Comparison of ENCODE assay signal across 8 cellular contexts in genomic region chr11:36265793-36266628, GRCh38. TPM values are rescaled to one million over a fixed set of nuclear protein-coding genes. Genes with fewer than 3 reads are reported as not detected.
DNase-seq lines count a peak whose midpoint lies in the region; ATAC-seq, FAIRE-seq and TF ChIP-seq lines count a peak whose summit lies in the region.

No MANE protein-coding gene starts in this region.

- H3K27me3 ChIP-seq in H7 (ENCODE audit: control insufficient read depth, insufficient read depth, low read length) (no peaks in the 10 kb centered on the region), K562 (ENCODE audit: control insufficient read depth in 2 of 2, insufficient read depth in 2 of 2, low read length in 2 of 2) (peaks cover 0 to 5% of the 10 kb centered on the region in 2 experiments; a peak in 3 of 5 replicates)

- ATAC-seq in K562, result peak; percentile 95

- peak; percentile 93 for FAIRE-seq in K562 (lab: Jason Lieb, UNC)

- H3K4me3 ChIP-seq in H7 (ENCODE audit: insufficient read depth, low read depth, low read length) (no peak overlapping the region), NB4 (ENCODE audit: low read depth, low read length) (no peak overlapping the region), K562 (no peak overlapping the region)

- peak; percentile 82 to 90 for TF ChIP-seq RAD21 in K562 (CRISPR knock-in tag; conservative IDR thresholded peaks at IDR 0.05 in 1 of 2, IDR thresholded peaks at IDR 0.05 in 1 of 2)

- no TSS peak for BruUV-seq in K562 (replicated peaks; lab: Mats Ljungman, UMichigan)

- no peak for TF ChIP-seq EP300 in K562 (IDR thresholded peaks at IDR 0.05; ENCODE audit: low read length)

- H3K4me1 ChIP-seq in K562 (replicated peaks in 1 of 2; ENCODE audit: control insufficient read depth in 2 of 2, insufficient read depth in 2 of 2, low read length in 2 of 2), result no peaks in the 10 kb centered on the region

- H3K36me3 ChIP-seq in H7 (replicated peaks; ENCODE audit: control insufficient read depth, insufficient read depth, low read length), result no peaks in the 10 kb centered on the region
- H3K36me3 ChIP-seq in K562 (ENCODE audit: control insufficient read depth, insufficient read depth, low read length), result no peaks in the 10 kb centered on the region

- no peak overlapping the region for H3K27ac ChIP-seq in K562 (ENCODE audit: extremely low read depth, low read depth, low read length)

- no peak overlapping the region; a peak in 1 of 4 replicates for H3K9ac ChIP-seq in K562 (ENCODE audit: insufficient read depth in 1 of 2, low read depth in 2 of 2, low read length in 2 of 2)

- intact Hi-C loops in K562 (cut with micrococcal nuclease), result loop anchor here (1.0 to 5.0 kb wide), 2 partner anchors 650 to 779 kb away; no protein-coding TSS in a partner anchor

- peaks cover 2% of the 10 kb centered on the region for H3K9me1 ChIP-seq in K562 (ENCODE audit: control insufficient read depth, insufficient read depth, low read length)

- no peaks in the 10 kb centered on the region for H3K79me2 ChIP-seq in K562 (ENCODE audit: control insufficient read depth, insufficient read depth, low read length)

- TF ChIP-seq CTCF in NB4 (IDR thresholded peaks at IDR 0.05; ENCODE audit: low read depth, low read length) (peak; percentile 83), K562 (IDR thresholded peaks at IDR 0.05 in 2 of 3, conservative IDR thresholded peaks at IDR 0.05 in 1 of 3; ENCODE audit: insufficient read depth in 2 of 3, low read depth in 1 of 3, low read length in 3 of 3) (peak; percentile 79 to 89 (median 79))

- H3K4me2 ChIP-seq in K562 (ENCODE audit: insufficient read depth, low read length), result no peak overlapping the region

- H2AFZ ChIP-seq in K562 (ENCODE audit: low read depth, low read length), result no peak overlapping the region

- no peaks in the 10 kb centered on the region; the same call in 1 of the 2 replicates for H4K20me1 ChIP-seq in K562 (replicated peaks; ENCODE audit: control insufficient read depth, insufficient read depth, low read length)

- peak; percentile 89 for DNase-seq in ELF-1 (ENCODE audit: low read depth, low spot score)
- peak; percentile 84 for DNase-seq in H7
- DNase-seq in NB4 (ENCODE audit: low read depth), result peak; percentile 56
- DNase-seq in T-helper 9 cell, result peak; percentile 48
- DNase-seq in K562 (ENCODE audit: extremely low read depth in 1 of 4, low spot score in 3 of 4), result peak; percentile 73 to 78 (median 76)
- peak; percentile 50 for DNase-seq in inferior parietal cortex (ENCODE audit: extremely low spot score)
- peak; percentile 63 for DNase-seq in stimulated activated CD4-positive, alpha-beta T cell treated with anti-CD3 and anti-CD28 coated beads, Interleukin-4, amount 100 ng/mL, for 1 hour
- no peak for DNase-seq in GOT3 (lab: John Stamatoyannopoulos, UW)

- TF ChIP-seq POLR2A in NB4 (IDR thresholded peaks at IDR 0.05; ENCODE audit: extremely low read depth, insufficient read length) (no peak), K562 (conservative IDR thresholded peaks at IDR 0.05) (no peak)

- in situ Hi-C loops in K562 (cut with MboI), result loop anchor here (10.0 kb wide), 3 partner anchors 231 to 791 kb away; no protein-coding TSS in a partner anchor

- CTCF ChIA-PET in K562 (lab: Yijun Ruan, JAX; ENCODE audit: low intra/inter-chr PET ratio), result interaction anchor here (1.2 to 2.9 kb wide), 3 partner anchors 444 to 778 kb away, joined by 5 to 23 read pairs (median 7); no protein-coding TSS in a partner anchor

- POLR2A ChIA-PET in K562 (lab: Yijun Ruan, JAX), result interaction anchor here (0.8 kb wide), 1 partner anchor 13 kb away, joined by 4 read pairs; no protein-coding TSS in a partner anchor

- H3K9me3 ChIP-seq in K562 (replicated peaks; ENCODE audit: control insufficient read depth, insufficient read depth, low read depth, low read length), result no peaks in the 10 kb centered on the region

- 13% methylated on average over 13 of the region's 13 CpGs for WGBS in K562 (ENCODE audit: insufficient coverage, low coverage, missing lambda C conversion rate)

TF ChIP-seq in K562, 482 proteins besides CTCF, POLR2A, EP300 and RAD21 (continues in another document):
- peak; percentile 87 for TF ChIP-seq SMC3 (conservative IDR thresholded peaks at IDR 0.05; ENCODE audit: insufficient read depth, low read depth, low read length)
- no peak for TF ChIP-seq ILF3 (IDR thresholded peaks at IDR 0.05; ENCODE audit: borderline replicate concordance)
- TF ChIP-seq FOXP4 (CRISPR knock-in tag; IDR thresholded peaks at IDR 0.05; ENCODE audit: borderline replicate concordance), result no peak
- TF ChIP-seq TAL1 (IDR thresholded peaks at IDR 0.05), result no peak
- TF ChIP-seq U2AF2 (optimal IDR thresholded peaks at IDR 0.05; ENCODE audit: low read depth, low read length), result no peak
- TF ChIP-seq MYC (IDR thresholded peaks at IDR 0.05; ENCODE audit: low read depth, low read length), result no peak
- TF ChIP-seq MYC (CRISPR knock-in tag; IDR thresholded peaks at IDR 0.05; ENCODE audit: borderline replicate concordance, low read depth), result no peak
- TF ChIP-seq MXD1 (CRISPR knock-in tag; IDR thresholded peaks at IDR 0.05; ENCODE audit: borderline replicate concordance, poor library complexity, severe bottlenecking), result no peak

RNA-seq across cellular contexts. Expression of gene COMMD9, which starts 23.2 kb away (rescaled TPM):
- total RNA-seq in H7 (2014; rRNA removed; shearing (Covaris generic)), result 34.4 and 35.4 TPM in 2 replicates
- 7.3 and 10.3 TPM in 2 replicates for total RNA-seq in K562 (2011; cell fraction: chromatin; rRNA removed; ENCODE audit: low replicate concordance)
- total RNA-seq in K562 (2011; cell fraction: nucleolus; rRNA removed), result 7.8 and 7.9 TPM in 2 replicates
- total RNA-seq in K562 (2011; cell fraction: nucleoplasm; rRNA removed), result 10.5 and 13.7 TPM in 2 replicates
- total RNA-seq in K562 (2014; rRNA removed) (32.2 and 33.1 TPM in 2 replicates), K562 (2014; rRNA removed; fragmentation: Illumina TruSeq; extraction: Trizol) (27.3 and 29.6 TPM in 2 replicates), K562 (2015; rRNA removed; fragmentation: Illumina TruSeq; extraction: Trizol) (38.9 and 40.0 TPM in 2 replicates), K562 (2021) (49.5 and 52.3 TPM in 2 replicates)
- polyA plus RNA-seq in K562 (2011; rRNA removed) (41.8 and 46.5 TPM in 2 replicates), K562 (2014; fragmentation: Illumina TruSeq; extraction: Trizol) (40.6 and 58.6 TPM in 2 replicates), K562 (2014; fragmentation: Nextera tagmentation; extraction: Ambion mirVana) (100 to 1,000 TPM; 115 to 121 TPM), K562 (2014; rRNA removed) (48.0 and 54.6 TPM in 2 replicates)
- 40.7 and 66.0 TPM in 2 replicates for polyA plus RNA-seq in K562 (2011; cell fraction: cytosol; rRNA removed)
- 30.8 and 37.3 TPM in 2 replicates for polyA plus RNA-seq in K562 (2011; cell fraction: nucleus; rRNA removed)
- polyA plus RNA-seq in K562 (2012), result 31.3 and 34.4 TPM in 2 replicates
- polyA minus RNA-seq in K562 (2011; rRNA and poly(A)+ RNA removed), result 24.1 and 28.4 TPM in 2 replicates
- 15.6 and 19.9 TPM in 2 replicates for polyA minus RNA-seq in K562 (2011; cell fraction: cytosol; rRNA and poly(A)+ RNA removed)
- polyA minus RNA-seq in K562 (2011; cell fraction: nucleus; rRNA and poly(A)+ RNA removed), result 4.7 and 6.4 TPM in 2 replicates

RNA-seq across cellular contexts. Expression of gene PRR5L, which starts 30.1 kb away (rescaled TPM):
- total RNA-seq in H7 (2014; rRNA removed; shearing (Covaris generic)), result 5.8 and 6.9 TPM in 2 replicates
- total RNA-seq in K562 (2011; cell fraction: chromatin; rRNA removed; ENCODE audit: low replicate concordance), result 0.37 and 0.74 TPM in 2 replicates
- 0.50 and 0.66 TPM in 2 replicates for total RNA-seq in K562 (2011; cell fraction: nucleolus; rRNA removed)
- 0.22 and 1.3 TPM in 2 replicates for total RNA-seq in K562 (2011; cell fraction: nucleoplasm; rRNA removed)
- 0.53 TPM in 1 of 2 replicates, not detected in the other for total RNA-seq in K562 (2014; rRNA removed)
- total RNA-seq in K562 (2014; rRNA removed; fragmentation: Illumina TruSeq; extraction: Trizol), result 0.16 and 0.29 TPM in 2 replicates
- 0.11 TPM in 1 of 2 replicates, not detected in the other for total RNA-seq in K562 (2015; rRNA removed; fragmentation: Illumina TruSeq; extraction: Trizol)
- 0.07 and 0.60 TPM in 2 replicates for total RNA-seq in K562 (2021)
- polyA plus RNA-seq in K562 (2011; rRNA removed), result 0.15 and 0.36 TPM in 2 replicates
- 0.09 and 0.15 TPM in 2 replicates for polyA plus RNA-seq in K562 (2011; cell fraction: cytosol; rRNA removed)
- 0.20 and 0.63 TPM in 2 replicates for polyA plus RNA-seq in K562 (2011; cell fraction: nucleus; rRNA removed)
- 0.30 and 0.79 TPM in 2 replicates for polyA plus RNA-seq in K562 (2012)
- 0.39 and 0.40 TPM in 2 replicates for polyA plus RNA-seq in K562 (2014; fragmentation: Illumina TruSeq; extraction: Trizol)
- polyA plus RNA-seq in K562 (2014; fragmentation: Nextera tagmentation; extraction: Ambion mirVana), result under 1 TPM in 1 of 2 experiments, not detected in 1; 0.25 TPM
- 0.50 and 2.5 TPM in 2 replicates for polyA plus RNA-seq in K562 (2014; rRNA removed)
- polyA minus RNA-seq in K562 (2011; rRNA and poly(A)+ RNA removed), result 0.18 and 0.33 TPM in 2 replicates
- not detected in 2 replicates for polyA minus RNA-seq in K562 (2011; cell fraction: cytosol; rRNA and poly(A)+ RNA removed)
- polyA minus RNA-seq in K562 (2011; cell fraction: nucleus; rRNA and poly(A)+ RNA removed), result 0.11 and 0.81 TPM in 2 replicates
